In genomic region chr1:203758749-203759148, GRCh38 we compare ENCODE assay signal across 7 cellular contexts. TPM values are rescaled to one million over a fixed set of nuclear protein-coding genes. Genes with fewer than 3 reads are reported as not detected.
"Had no signal": no experiment of that assay in that cellular context is flagged by ENCODE, and none has a peak within 500 bp of the region (broad histone marks: within the 10 kb centered on the region; RNA-seq: fewer than 3 reads in every experiment).

No MANE protein-coding gene starts in this region.

RNA-seq across cellular contexts. Expression of gene LAX1, which starts 6.2 kb away (rescaled TPM):
- total RNA-seq: hepatocyte, lung microvascular endothelial cell, myocyte, progenitor cell of endocrine pancreas, right atrium auricular region, skeletal muscle tissue had no signal
- polyA plus RNA-seq: hepatocyte, neural cell had no signal
